Comparison of ENCODE assay signal across 9 cellular contexts in the genomic region with DNA sequence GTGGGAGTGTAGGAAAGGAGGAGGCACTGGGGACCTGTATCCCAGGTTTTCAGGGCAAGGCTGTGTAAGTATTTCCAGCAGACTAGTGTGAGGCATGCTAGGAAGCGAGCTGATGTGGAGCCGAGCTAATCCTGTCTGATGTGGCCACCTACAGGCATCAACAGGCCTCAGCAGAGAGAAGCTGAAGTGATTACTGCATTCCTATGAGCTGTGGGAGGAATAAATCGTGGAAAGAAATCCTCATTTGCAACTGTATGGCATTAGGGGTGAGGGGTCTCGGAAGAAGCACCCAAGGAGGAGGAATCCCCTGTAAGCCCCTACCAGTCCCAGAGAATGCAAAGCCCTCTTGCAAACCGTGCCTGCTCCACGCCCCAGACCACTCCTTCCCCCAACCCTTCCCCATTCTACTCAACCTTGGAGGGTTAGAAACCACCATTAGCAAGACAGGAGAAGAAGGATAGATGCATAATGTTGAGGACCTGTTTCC. TPM values are rescaled to one million over a fixed set of nuclear protein-coding genes. Genes with fewer than 3 reads are reported as not detected.
DNase-seq lines count a peak whose midpoint lies in the region; ATAC-seq and TF ChIP-seq lines count a peak whose summit lies in the region.
"Had no signal": no experiment of that assay in that cellular context is flagged by ENCODE, and none has a peak within 500 bp of the region (broad histone marks: within the 10 kb centered on the region; RNA-seq: fewer than 3 reads in every experiment).

No MANE protein-coding gene starts in this region.

- intact Hi-C loops in CD4-positive, alpha-beta T cell (cut with DNase I, micrococcal nuclease), result no loop called here

- H3K4me1 ChIP-seq in endodermal cell (ENCODE audit: control insufficient read depth, insufficient read depth, low read length), result no peaks in the 10 kb centered on the region

- no peak overlapping the region for H3K9ac ChIP-seq in endodermal cell (ENCODE audit: extremely low read depth, low read length, poor library complexity, severe bottlenecking)

- peak; percentile 29 for DNase-seq in NCI-H748 (lab: John Stamatoyannopoulos, UW; ENCODE audit: unreplicated experiment)
- DNase-seq in NCI-H748 treated with DMSO at 0.1 percent for 48 hours (lab: John Stamatoyannopoulos, UW), result no peak
- DNase-seq in NCI-H446 treated with DMSO at 0.1 percent for 48 hours (lab: John Stamatoyannopoulos, UW), result peak; percentile 8
- peak; percentile 87 for DNase-seq in endodermal cell
- DNase-seq in myocyte (ENCODE audit: low read depth), result peak; percentile 74
- DNase-seq in CD4-positive, alpha-beta T cell, result no peak

- H3K9me3 Mint-ChIP-seq in endodermal cell, result peaks cover 5% of the 10 kb centered on the region
- H3K9me3 Mint-ChIP-seq in CD4-positive, alpha-beta T cell, result no peaks in the 10 kb centered on the region
- no peaks in the 10 kb centered on the region for H3K9me3 Mint-ChIP-seq in activated T-helper 17 cell treated with anti-CD3 and anti-CD28 coated beads, Interleukin-2, amount 50 U/mL, for 72 hours

- ATAC-seq in CD4-positive, alpha-beta T cell (ENCODE audit: poor library complexity), result no peak
- ATAC-seq in activated T-helper 17 cell treated with anti-CD3 and anti-CD28 coated beads, Interleukin-2, amount 50 U/mL, for 72 hours (replicated peaks), result no peak
- no peak for ATAC-seq in GM21717 (IDR thresholded peaks at IDR 0.05; ENCODE audit: unreplicated experiment)

- H3K27ac ChIP-seq in endodermal cell (ENCODE audit: low read depth, low read length), result no peak overlapping the region
- H3K27ac ChIP-seq in CD4-positive, alpha-beta T cell (ENCODE audit: low read depth, low read length), result no peak overlapping the region
- H3K27ac ChIP-seq: upper lobe of left lung had no signal

- H3K4me3 Mint-ChIP-seq in endodermal cell, result no peak overlapping the region
- no peak overlapping the region for H3K4me3 Mint-ChIP-seq in CD4-positive, alpha-beta T cell
- H3K4me3 Mint-ChIP-seq in activated T-helper 17 cell treated with anti-CD3 and anti-CD28 coated beads, Interleukin-2, amount 50 U/mL, for 72 hours, result no peak overlapping the region

- H3K27me3 Mint-ChIP-seq in endodermal cell (ENCODE audit: insufficient read depth), result peaks cover 1% of the 10 kb centered on the region
- no peaks in the 10 kb centered on the region for H3K27me3 Mint-ChIP-seq in CD4-positive, alpha-beta T cell
- H3K27me3 Mint-ChIP-seq in activated T-helper 17 cell treated with anti-CD3 and anti-CD28 coated beads, Interleukin-2, amount 50 U/mL, for 72 hours, result no peaks in the 10 kb centered on the region

- POLR2A ChIA-PET in CD4-positive, alpha-beta T cell (lab: Charles Lee), result interaction anchor here (0.6 kb wide), 1 partner anchor 241 kb away, joined by 4 read pairs; no protein-coding TSS in a partner anchor

- H3K4me3 ChIP-seq in endodermal cell (ENCODE audit: low read length), result no peak overlapping the region
- H3K4me3 ChIP-seq: upper lobe of left lung had no signal

- H3K36me3 Mint-ChIP-seq in endodermal cell (ENCODE audit: low read depth), result no peaks in the 10 kb centered on the region
- H3K36me3 Mint-ChIP-seq in CD4-positive, alpha-beta T cell (ENCODE audit: low read depth), result no peaks in the 10 kb centered on the region
- no peaks in the 10 kb centered on the region for H3K36me3 Mint-ChIP-seq in activated T-helper 17 cell treated with anti-CD3 and anti-CD28 coated beads, Interleukin-2, amount 50 U/mL, for 72 hours (ENCODE audit: low read depth)

- 0 to 13% methylated on average over 2 to 6 of the region's 6 CpGs for WGBS in endodermal cell (ENCODE audit: insufficient coverage in 1 of 2, insufficient read length in 1 of 2), 2 experiments

- peaks cover 10% of the 10 kb centered on the region for H3K4me1 Mint-ChIP-seq in endodermal cell
- H3K4me1 Mint-ChIP-seq in CD4-positive, alpha-beta T cell (ENCODE audit: low read depth), result no peaks in the 10 kb centered on the region
- H3K4me1 Mint-ChIP-seq in activated T-helper 17 cell treated with anti-CD3 and anti-CD28 coated beads, Interleukin-2, amount 50 U/mL, for 72 hours, result no peaks in the 10 kb centered on the region

- peak overlapping the region; percentile 92 for H3K27ac Mint-ChIP-seq in endodermal cell
- no peak overlapping the region for H3K27ac Mint-ChIP-seq in CD4-positive, alpha-beta T cell
- no peak overlapping the region for H3K27ac Mint-ChIP-seq in activated T-helper 17 cell treated with anti-CD3 and anti-CD28 coated beads, Interleukin-2, amount 50 U/mL, for 72 hours

- no peaks in the 10 kb centered on the region for H3K36me3 ChIP-seq in endodermal cell (ENCODE audit: control insufficient read depth, insufficient read depth, low read length)
- H3K36me3 ChIP-seq: upper lobe of left lung had no signal

- TF ChIP-seq CTCF in endodermal cell (conservative IDR thresholded peaks at IDR 0.05), result peak; percentile 81
- no peak for TF ChIP-seq CTCF in CD4-positive, alpha-beta T cell (IDR thresholded peaks at IDR 0.05)

- CTCF ChIA-PET in CD4-positive, alpha-beta T cell (lab: Charles Lee), result interaction anchor here (0.5 to 1.1 kb wide), 2 partner anchors 9 to 453 kb away, joined by 3 to 6 read pairs; no protein-coding TSS in a partner anchor

- H3K9me3 ChIP-seq in endodermal cell (ENCODE audit: control insufficient read depth, low read length), result peaks cover 4% of the 10 kb centered on the region
- no peaks in the 10 kb centered on the region for H3K9me3 ChIP-seq in CD4-positive, alpha-beta T cell (ENCODE audit: control insufficient read depth, low read length)
- H3K9me3 ChIP-seq: upper lobe of left lung had no signal

- H3K27me3 ChIP-seq in endodermal cell (ENCODE audit: control insufficient read depth, insufficient read depth, low read length, poor library complexity, severe bottlenecking), result no peaks in the 10 kb centered on the region
- H3K27me3 ChIP-seq in CD4-positive, alpha-beta T cell (ENCODE audit: control insufficient read depth, insufficient read depth, low read length), result no peaks in the 10 kb centered on the region
- H3K27me3 ChIP-seq: upper lobe of left lung had no signal

RNA-seq across cellular contexts. Expression of a gene that starts 41.6 kb away (rescaled TPM):
- total RNA-seq in endodermal cell, result not detected
- polyA plus RNA-seq in endodermal cell (2013, experiment 1 of 2), result not detected
- not detected for polyA plus RNA-seq in endodermal cell (2013, experiment 2 of 2)
- 1.2 and 2.4 TPM in 2 replicates for total RNA-seq in myocyte
- polyA plus RNA-seq in myocyte (2012), result 1.9 TPM
- not detected for total RNA-seq in CD4-positive, alpha-beta T cell
- total RNA-seq in activated T-helper 17 cell treated with anti-CD3 and anti-CD28 coated beads, Interleukin-2, amount 50 U/mL, for 72 hours, result not detected
- total RNA-seq: upper lobe of left lung had no signal

RNA-seq across cellular contexts. Expression of a gene that starts 43.8 kb away (rescaled TPM):
- 1 to 10 TPM; 1.1 to 1.2 TPM for total RNA-seq in endodermal cell
- not detected for polyA plus RNA-seq in endodermal cell (2013, experiment 1 of 2)
- not detected for polyA plus RNA-seq in endodermal cell (2013, experiment 2 of 2)
- 0.21 and 0.29 TPM in 2 replicates for total RNA-seq in myocyte
- 2.0 TPM for polyA plus RNA-seq in myocyte (2012)
- total RNA-seq in CD4-positive, alpha-beta T cell, result not detected
- total RNA-seq in activated T-helper 17 cell treated with anti-CD3 and anti-CD28 coated beads, Interleukin-2, amount 50 U/mL, for 72 hours, result not detected

RNA-seq across cellular contexts. Expression of a gene that starts 49.5 kb away (rescaled TPM):
- total RNA-seq in endodermal cell (not detected), myocyte (0.16 TPM in 1 of 2 replicates, not detected in the other)
- not detected for polyA plus RNA-seq in endodermal cell (2013, experiment 1 of 2)
- not detected for polyA plus RNA-seq in endodermal cell (2013, experiment 2 of 2)
- 0.20 TPM for polyA plus RNA-seq in myocyte (2012)
- total RNA-seq in CD4-positive, alpha-beta T cell, result not detected
- total RNA-seq in activated T-helper 17 cell treated with anti-CD3 and anti-CD28 coated beads, Interleukin-2, amount 50 U/mL, for 72 hours, result not detected
- total RNA-seq: upper lobe of left lung had no signal

Comparison
In these comparisons a context has a peak if more than half of its experiments do, and no peak if none do; other contexts are left out.
1. DNase-seq: peak in NCI-H748 (single experiment), NCI-H446 treated with DMSO at 0.1 percent for 48 hours (single experiment), endodermal cell (single experiment) and myocyte (single experiment); none in NCI-H748 treated with DMSO at 0.1 percent for 48 hours (single experiment) and CD4-positive, alpha-beta T cell (0 of 10).